In the genomic region with DNA sequence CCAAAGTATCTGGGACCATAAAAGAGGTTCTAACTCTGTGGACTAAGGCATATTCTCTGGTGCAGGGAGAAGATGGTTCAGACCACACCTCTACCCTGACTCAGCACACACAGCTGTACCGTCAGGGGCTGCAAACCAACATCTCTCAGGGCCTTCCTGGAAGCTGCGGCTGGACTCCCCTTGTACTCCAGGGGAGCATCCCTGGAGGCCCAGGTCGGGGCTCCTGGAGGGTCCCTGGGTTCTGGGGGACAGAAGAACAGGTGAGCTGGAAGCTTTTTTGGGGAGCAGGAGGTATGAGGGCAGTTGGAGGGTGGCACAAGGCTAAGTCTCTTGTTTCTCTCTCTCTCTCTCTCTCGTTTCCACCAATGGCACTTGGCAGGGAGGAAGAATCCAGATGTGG, we compare ENCODE assay signal across 22 cellular contexts.
"Had no signal": no experiment of that assay in that cellular context is flagged by ENCODE, and none has a peak within 500 bp of the region (broad histone marks: within the 10 kb centered on the region; RNA-seq: fewer than 3 reads in every experiment).

No MANE protein-coding gene starts in this region.

- H2AFZ ChIP-seq: hepatocyte had no signal

- H3K27ac Mint-ChIP-seq: immature natural killer cell had no signal

- H3K36me3 Mint-ChIP-seq: immature natural killer cell had no signal

- H3K27me3 ChIP-seq: dorsolateral prefrontal cortex, esophagus muscularis mucosa, gastroesophageal sphincter, heart left ventricle, hepatocyte, left lung had no signal

- H3K9me3 ChIP-seq: esophagus muscularis mucosa, heart left ventricle, left lung, lower lobe of right lung had no signal

- H3K4me2 ChIP-seq: hepatocyte had no signal

- FAIRE-seq: colon, endothelial cell of umbilical vein, frontal cortex had no signal

- H3K27ac ChIP-seq: coronary artery, esophagus muscularis mucosa, foreskin keratinocyte, gastroesophageal sphincter, heart left ventricle, hepatocyte, left lung, lower lobe of right lung had no signal

- H3K4me3 ChIP-seq: coronary artery, dorsolateral prefrontal cortex, esophagus muscularis mucosa, gastroesophageal sphincter, heart left ventricle, hepatocyte, left lung, lower lobe of right lung had no signal

- DNase-seq: dermis blood vessel endothelial cell; dorsolateral prefrontal cortex; effector CD4-positive, alpha-beta T cell; effector memory CD4-positive, alpha-beta T cell; foreskin keratinocyte; hypothalamus; immature natural killer cell; islet precursor cell; left cardiac atrium; left ventricle myocardium superior; lower lobe of right lung; mesendoderm; midbrain had no signal

- H3K4me1 ChIP-seq: foreskin keratinocyte had no signal

- H3K79me2 ChIP-seq: hepatocyte had no signal

- H3K9me3 Mint-ChIP-seq: immature natural killer cell had no signal

- H3K36me3 ChIP-seq: esophagus muscularis mucosa, gastroesophageal sphincter, heart left ventricle, left lung, lower lobe of right lung had no signal

- ATAC-seq: foreskin keratinocyte, gastroesophageal sphincter, heart left ventricle, left cardiac atrium, left lung, left ventricle myocardium superior, lower lobe of right lung had no signal

- H3K4me3 Mint-ChIP-seq: immature natural killer cell had no signal
